29 cellular contexts compared by ENCODE assay signal in the genomic region with DNA sequence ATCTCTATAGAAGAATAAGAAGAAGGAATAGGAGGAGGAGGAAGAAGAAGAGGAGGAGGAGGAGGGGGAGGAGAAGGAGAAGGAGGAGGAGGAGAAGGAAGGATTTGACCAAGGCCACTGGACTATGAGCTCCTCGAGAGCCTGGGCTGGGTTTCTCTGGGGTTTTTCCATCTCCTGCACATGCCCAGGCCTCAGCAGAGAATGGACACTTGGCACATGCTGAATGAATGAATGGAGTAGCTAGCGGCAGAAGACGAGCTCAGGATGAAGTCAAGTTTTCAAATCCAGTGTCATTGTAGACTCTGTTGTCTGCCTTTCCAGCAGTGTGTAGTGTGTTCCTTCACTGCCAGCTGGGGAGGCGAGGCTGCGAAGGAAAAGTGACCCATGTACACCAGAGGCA. TPM values are rescaled to one million over a fixed set of nuclear protein-coding genes. Genes with fewer than 3 reads are reported as not detected.
"Had no signal": no experiment of that assay in that cellular context is flagged by ENCODE, and none has a peak within 500 bp of the region (broad histone marks: within the 10 kb centered on the region; RNA-seq: fewer than 3 reads in every experiment).

No MANE protein-coding gene starts in this region.

- H3K9me3 Mint-ChIP-seq: immature natural killer cell; mesothelial cell of epicardium; naive B cell; natural killer cell; nephron progenitor cell; neural progenitor cell; stimulated activated memory B cell treated with anti-CD40 and anti-IgM and Interleukin-4, amounts not matched to agents 10 μg/mL and 1 μg/mL and 100 μg/mL, for 72 hours; stimulated activated naive CD8-positive, alpha-beta T cell treated with anti-CD3 and anti-CD28 coated beads, Interleukin-15, amount 100 ng/mL, for 72 hours; type B pancreatic cell had no signal

- ATAC-seq: natural killer cell; pancreas; right cardiac atrium; sciatic nerve; stimulated activated memory B cell treated with anti-CD40 and anti-IgM and Interleukin-4, amounts not matched to agents 10 μg/mL and 1 μg/mL and 100 μg/mL, for 72 hours; stimulated activated naive CD8-positive, alpha-beta T cell treated with anti-CD3 and anti-CD28 coated beads, Interleukin-15, amount 100 ng/mL, for 72 hours had no signal

- DNase-seq: hypothalamus; immature natural killer cell; kidney; left ventricle myocardium inferior; mesendoderm; naive B cell; natural killer cell; nephron progenitor cell; pancreas; posterior cingulate gyrus; retina; right cardiac atrium; stimulated activated CD4-positive, alpha-beta T cell treated with anti-CD3 and anti-CD28 coated beads, Interleukin-1b, Interleukin-23, amount 100 ng/mL, for 48 hours; stimulated activated CD4-positive, alpha-beta T cell treated with anti-CD3 and anti-CD28 coated beads, Interleukin-2, amount 100 ng/mL, for 48 hours; stimulated activated CD4-positive, alpha-beta T cell treated with anti-CD3 and anti-CD28 coated beads, Interleukin-4, amount 100 ng/mL, for 4 hours; stimulated activated CD8-positive, alpha-beta memory T cell treated with anti-CD3 and anti-CD28 coated beads, Interleukin-4, amount 100 ng/mL, for 48 hours; stimulated activated naive CD4-positive, alpha-beta T cell treated with Interleukin-2 at 50 U/mL for 16 hours; stimulated activated naive CD8-positive, alpha-beta T cell treated with anti-CD3 and anti-CD28 coated beads, Interleukin-15, amount 100 ng/mL, for 72 hours; substantia nigra had no signal

- H3K4me3 ChIP-seq: left ventricle myocardium inferior, lung, neural progenitor cell, pancreas, prostate gland, skin epidermis, tibial nerve, vagina had no signal

- H3K27ac Mint-ChIP-seq: immature natural killer cell; mesothelial cell of epicardium; natural killer cell; nephron progenitor cell; neural progenitor cell; stimulated activated memory B cell treated with anti-CD40 and anti-IgM and Interleukin-4, amounts not matched to agents 10 μg/mL and 1 μg/mL and 100 μg/mL, for 72 hours; stimulated activated naive CD8-positive, alpha-beta T cell treated with anti-CD3 and anti-CD28 coated beads, Interleukin-15, amount 100 ng/mL, for 72 hours; type B pancreatic cell had no signal

- H3K4me1 ChIP-seq: neural progenitor cell, pancreas, prostate gland, tibial nerve had no signal

- H3K36me3 Mint-ChIP-seq: immature natural killer cell; mesothelial cell of epicardium; naive B cell; natural killer cell; neural progenitor cell; stimulated activated memory B cell treated with anti-CD40 and anti-IgM and Interleukin-4, amounts not matched to agents 10 μg/mL and 1 μg/mL and 100 μg/mL, for 72 hours; type B pancreatic cell had no signal

- H3K9me3 ChIP-seq: left ventricle myocardium inferior, pancreas, prostate gland, tibial nerve, vagina had no signal

- H3K4me1 Mint-ChIP-seq: immature natural killer cell; naive B cell; natural killer cell; neural progenitor cell; stimulated activated memory B cell treated with anti-CD40 and anti-IgM and Interleukin-4, amounts not matched to agents 10 μg/mL and 1 μg/mL and 100 μg/mL, for 72 hours; stimulated activated naive CD8-positive, alpha-beta T cell treated with anti-CD3 and anti-CD28 coated beads, Interleukin-15, amount 100 ng/mL, for 72 hours had no signal

- H3K36me3 ChIP-seq: left ventricle myocardium inferior, neural progenitor cell, pancreas, prostate gland, tibial nerve, vagina had no signal

- H3K9ac ChIP-seq: neural progenitor cell had no signal

- H3K27ac ChIP-seq: left ventricle myocardium inferior, neural progenitor cell, pancreas, prostate gland, skin epidermis, tibial nerve, vagina had no signal

- H3K4me3 Mint-ChIP-seq: immature natural killer cell; mesothelial cell of epicardium; naive B cell; natural killer cell; nephron progenitor cell; neural progenitor cell; stimulated activated memory B cell treated with anti-CD40 and anti-IgM and Interleukin-4, amounts not matched to agents 10 μg/mL and 1 μg/mL and 100 μg/mL, for 72 hours; stimulated activated naive CD8-positive, alpha-beta T cell treated with anti-CD3 and anti-CD28 coated beads, Interleukin-15, amount 100 ng/mL, for 72 hours; type B pancreatic cell had no signal

- H3K27me3 ChIP-seq: pancreas, tibial nerve, vagina had no signal

RNA-seq across cellular contexts. Expression of a gene that starts 2.2 kb away (rescaled TPM):
- total RNA-seq: vagina had no signal
